In genomic region chr1:180951186-180951745, GRCh38 we compare ENCODE assay signal across 3 cellular contexts.
A peak's percentile ranks its signal among the peaks of the same experiment; 100 is the strongest.
TF ChIP-seq lines count a peak whose summit lies in the region.

No MANE protein-coding gene starts in this region.

TF ChIP-seq in SK-N-SH, 30 proteins besides CTCF, POLR2A, EP300 and RAD21:
- no peak for TF ChIP-seq SMC3 (IDR thresholded peaks at IDR 0.05; ENCODE audit: low read depth, low read length)
- TF ChIP-seq MXI1 (IDR thresholded peaks at IDR 0.05; ENCODE audit: low read depth, low read length) = no peak
- no peak for TF ChIP-seq RCOR1 (IDR thresholded peaks at IDR 0.05; ENCODE audit: low read length)
- TF ChIP-seq SIN3A (IDR thresholded peaks at IDR 0.05; ENCODE audit: borderline replicate concordance, low read depth, low read length) = no peak
- TF ChIP-seq POLR2AphosphoS5 (IDR thresholded peaks at IDR 0.05; ENCODE audit: low read depth, low read length) = no peak
- TF ChIP-seq NRF1 (IDR thresholded peaks at IDR 0.05; ENCODE audit: low read depth, low read length) = no peak
- no peak for TF ChIP-seq GABPA (IDR thresholded peaks at IDR 0.05; ENCODE audit: low read depth)
- TF ChIP-seq RFX5 (IDR thresholded peaks at IDR 0.05; ENCODE audit: low read length) = no peak
- no peak for TF ChIP-seq CHD2 (IDR thresholded peaks at IDR 0.05; ENCODE audit: low read length, partially characterized antibody)
- TF ChIP-seq IRF3 (IDR thresholded peaks at IDR 0.05; ENCODE audit: low read depth, low read length) = no peak
- no peak for TF ChIP-seq FOXJ3 (CRISPR knock-in tag; IDR thresholded peaks at IDR 0.05)
- no peak for TF ChIP-seq USF2 (IDR thresholded peaks at IDR 0.05; ENCODE audit: borderline replicate concordance, low read depth, low read length)
- TF ChIP-seq USF1 (IDR thresholded peaks at IDR 0.05; ENCODE audit: borderline replicate concordance, low read depth) = no peak
- TF ChIP-seq JUND (IDR thresholded peaks at IDR 0.05) = no peak
- TF ChIP-seq ZBTB33 (IDR thresholded peaks at IDR 0.05; ENCODE audit: borderline replicate concordance, low read depth) = no peak
- no peak for TF ChIP-seq MAX (IDR thresholded peaks at IDR 0.05; ENCODE audit: low read depth)
- TF ChIP-seq RXRA (IDR thresholded peaks at IDR 0.05; ENCODE audit: borderline replicate concordance, low read depth) = no peak

TF ChIP-seq in SK-N-SH treated with all-trans-retinoic acid at 6 μM for 48 hours, 23 proteins besides CTCF, POLR2A, EP300 and RAD21:
- TF ChIP-seq ZC3H10 (CRISPR knock-in tag; IDR thresholded peaks at IDR 0.05) (no peak), CREB5 (CRISPR knock-in tag; IDR thresholded peaks at IDR 0.05; ENCODE audit: low read depth) (no peak), CSDC2 (CRISPR knock-in tag; IDR thresholded peaks at IDR 0.05) (no peak), BACH2 (CRISPR knock-in tag; IDR thresholded peaks at IDR 0.05; ENCODE audit: borderline replicate concordance) (no peak), RARB (CRISPR knock-in tag; IDR thresholded peaks at IDR 0.05) (no peak), GLIS3 (CRISPR knock-in tag; IDR thresholded peaks at IDR 0.05) (no peak), ARNTL (CRISPR knock-in tag; IDR thresholded peaks at IDR 0.05; ENCODE audit: borderline replicate concordance, low read depth) (no peak), ZNF565 (CRISPR knock-in tag; conservative IDR thresholded peaks at IDR 0.05; ENCODE audit: low read depth) (no peak), ZNF70 (CRISPR knock-in tag; IDR thresholded peaks at IDR 0.05) (no peak), ZFP30 (CRISPR knock-in tag; IDR thresholded peaks at IDR 0.05) (no peak), TSHZ2 (CRISPR knock-in tag; IDR thresholded peaks at IDR 0.05) (no peak), TOX (CRISPR knock-in tag; IDR thresholded peaks at IDR 0.05; ENCODE audit: borderline replicate concordance) (no peak), SNAI2 (CRISPR knock-in tag; IDR thresholded peaks at IDR 0.05) (no peak)
TF ChIP-seq in SK-N-SH treated with all-trans-retinoic acid at 6 μM for 48 hours: peak in this region for 0.

TF ChIP-seq in K562, 482 proteins besides CTCF, POLR2A, EP300 and RAD21:
- TF ChIP-seq CAMTA2 (CRISPR knock-in tag; conservative IDR thresholded peaks at IDR 0.05) = no peak
- no peak for TF ChIP-seq WHSC1 (IDR thresholded peaks at IDR 0.05; ENCODE audit: low read length)
- 0 out of 2 replicates have a peak, but pooled peaks have one; percentile 27 for TF ChIP-seq POLR2G (IDR thresholded peaks at IDR 0.05; ENCODE audit: low read depth, low read length)
- no peak for TF ChIP-seq NRF1 (conservative IDR thresholded peaks at IDR 0.05 in 1 of 2, IDR thresholded peaks at IDR 0.05 in 1 of 2)
